Comparison of ENCODE assay signal across 23 cellular contexts in genomic region chr11:102234779-102235439, GRCh38.
DNase-seq lines count a peak whose midpoint lies in the region; ATAC-seq and TF ChIP-seq lines count a peak whose summit lies in the region.
"Had no signal": no experiment of that assay in that cellular context is flagged by ENCODE, and none has a peak within 500 bp of the region (broad histone marks: within the 10 kb centered on the region; RNA-seq: fewer than 3 reads in every experiment).

No MANE protein-coding gene starts in this region.

- 44% methylated on average over 7 of the region's 7 CpGs for WGBS in smooth muscle cell (ENCODE audit: low lambda C conversion rate)

- H3K9me3 ChIP-seq in adipocyte (ENCODE audit: control insufficient read depth, low read length) (no peaks in the 10 kb centered on the region), smooth muscle cell (replicated peaks; ENCODE audit: low read depth) (no peaks in the 10 kb centered on the region)

- H3K36me3 ChIP-seq in GM23338 (ENCODE audit: insufficient read depth), result no peaks in the 10 kb centered on the region; the same call in 1 of the 2 replicates
- peaks cover 28% of the 10 kb centered on the region for H3K36me3 ChIP-seq in adipocyte (ENCODE audit: control insufficient read depth, insufficient read depth, low read length, severe bottlenecking)
- H3K36me3 ChIP-seq in smooth muscle cell (ENCODE audit: low read depth), result peaks cover 4% of the 10 kb centered on the region

- peaks cover 23% of the 10 kb centered on the region; the same call in 2 of the 3 replicates for H3K4me1 Mint-ChIP-seq in GM23338
- H3K4me1 Mint-ChIP-seq: stimulated activated naive CD8-positive, alpha-beta T cell treated with anti-CD3 and anti-CD28 coated beads, Interleukin-15, amount 100 ng/mL, for 72 hours had no signal

- H3K79me2 ChIP-seq in GM23338 (replicated peaks; ENCODE audit: insufficient read depth) (no peaks in the 10 kb centered on the region), smooth muscle cell (ENCODE audit: low read depth) (no peaks in the 10 kb centered on the region)

- peak overlapping the region; percentile 84 for H3K27ac Mint-ChIP-seq in GM23338
- H3K27ac Mint-ChIP-seq: activated naive CD4-positive, alpha-beta T cell treated with anti-CD3 and anti-CD28 coated beads for 36 hours; stimulated activated naive CD8-positive, alpha-beta T cell treated with anti-CD3 and anti-CD28 coated beads, Interleukin-15, amount 100 ng/mL, for 72 hours had no signal

- H3K9ac ChIP-seq in adipocyte (ENCODE audit: low read length), result no peak overlapping the region
- H3K9ac ChIP-seq in smooth muscle cell (ENCODE audit: low read depth), result no peak overlapping the region

- H4K20me1 ChIP-seq in GM23338 (replicated peaks; ENCODE audit: insufficient read depth) (no peaks in the 10 kb centered on the region), smooth muscle cell (ENCODE audit: low read depth) (no peaks in the 10 kb centered on the region)

- H3K9me3 Mint-ChIP-seq in GM23338, result no peaks in the 10 kb centered on the region
- H3K9me3 Mint-ChIP-seq: activated naive CD4-positive, alpha-beta T cell treated with anti-CD3 and anti-CD28 coated beads for 36 hours; activated T-cell treated with anti-CD3 and anti-CD28 coated beads, Interleukin-2, amount 50 U/mL, for 4 hours; stimulated activated naive CD8-positive, alpha-beta T cell treated with anti-CD3 and anti-CD28 coated beads, Interleukin-15, amount 100 ng/mL, for 72 hours had no signal

- peaks cover 3% of the 10 kb centered on the region for H3K27me3 Mint-ChIP-seq in GM23338 (ENCODE audit: insufficient read depth, low read depth, poor library complexity)

- H3K4me1 ChIP-seq in GM23338 (ENCODE audit: insufficient read depth), result peaks cover 15% of the 10 kb centered on the region
- peaks cover 45% of the 10 kb centered on the region for H3K4me1 ChIP-seq in adipocyte (ENCODE audit: control insufficient read depth, insufficient read depth, low read length)
- H3K4me1 ChIP-seq in smooth muscle cell (ENCODE audit: low read depth), result peaks cover 10% of the 10 kb centered on the region

- H2AFZ ChIP-seq in GM23338 (no peak overlapping the region), smooth muscle cell (ENCODE audit: low read depth) (no peak overlapping the region)

- H3K4me2 ChIP-seq in GM23338, result peak overlapping the region; percentile 31
- H3K4me2 ChIP-seq in smooth muscle cell, result no peak overlapping the region

- peak; percentile 63 for ATAC-seq in GM23338
- ATAC-seq in HG02678 (IDR thresholded peaks at IDR 0.05; ENCODE audit: unreplicated experiment), result no peak
- ATAC-seq: activated T-cell treated with anti-CD3 and anti-CD28 coated beads, Interleukin-2, amount 50 U/mL, for 4 hours; HCT116; Panc1; stimulated activated naive CD8-positive, alpha-beta T cell treated with anti-CD3 and anti-CD28 coated beads, Interleukin-15, amount 100 ng/mL, for 72 hours had no signal

- H3K27ac ChIP-seq in GM23338 (ENCODE audit: low read depth), result peak overlapping the region; percentile 41
- H3K27ac ChIP-seq in smooth muscle cell (ENCODE audit: low read depth), result peak overlapping the region; percentile 23

- DNase-seq in GM23338 (ENCODE audit: low spot score), result peak; percentile 55
- peak; percentile 27 for DNase-seq in adipocyte (ENCODE audit: low read depth)
- peak; percentile 53 for DNase-seq in fibroblast of the aortic adventitia (ENCODE audit: low read depth)
- DNase-seq in smooth muscle cell (lab: John Stamatoyannopoulos, UW; ENCODE audit: unreplicated experiment), result no peak
- DNase-seq in NK-92 treated with Interleukin-12 subunit alpha and Interleukin-12 subunit beta, amount 100 ng/mL, for 24 hours (lab: John Stamatoyannopoulos, UW), result no peak
- no peak for DNase-seq in NCI-H2029 treated with DMSO at 0.1 percent for 48 hours (lab: John Stamatoyannopoulos, UW)
- DNase-seq: activated CD4-positive, alpha-beta T cell treated with anti-CD3 and anti-CD28 coated beads for 4 hours; activated naive CD4-positive, alpha-beta T cell treated with anti-CD3 and anti-CD28 coated beads for 36 hours; activated T-cell treated with anti-CD3 and anti-CD28 coated beads, Interleukin-2, amount 50 U/mL, for 4 hours; DMS 273 treated with DMSO at 0.1 percent for 48 hours; effector CD4-positive, alpha-beta T cell; GDM1; kidney; NCI-H1105 treated with DMSO at 0.1 percent for 48 hours; NCI-H2081 treated with DMSO at 0.1 percent for 48 hours; NCI-H446; occipital lobe; stimulated activated CD4-positive, alpha-beta T cell treated with anti-CD3 and anti-CD28 coated beads, Interleukin-12 subunit alpha, Interleukin-12 subunit beta, amount 100 ng/mL, for 4 hours; stimulated activated naive CD8-positive, alpha-beta T cell treated with anti-CD3 and anti-CD28 coated beads, Interleukin-15, amount 100 ng/mL, for 72 hours; trophoblast cell had no signal

- H3K27me3 ChIP-seq in GM23338 (ENCODE audit: insufficient read depth), result no peaks in the 10 kb centered on the region
- no peaks in the 10 kb centered on the region for H3K27me3 ChIP-seq in adipocyte (replicated peaks; ENCODE audit: control insufficient read depth, insufficient read depth, low read length)
- H3K27me3 ChIP-seq in smooth muscle cell (ENCODE audit: low read depth), result no peaks in the 10 kb centered on the region

- H3K4me3 ChIP-seq in GM23338, result no peak overlapping the region
- no peak overlapping the region for H3K4me3 ChIP-seq in adipocyte (ENCODE audit: low read length)
- H3K4me3 ChIP-seq in fibroblast of the aortic adventitia (ENCODE audit: low read depth, low read length), result no peak overlapping the region
- H3K4me3 ChIP-seq in smooth muscle cell, result no peak overlapping the region

- H3K36me3 Mint-ChIP-seq in GM23338 (ENCODE audit: low read depth), result peaks cover 14% of the 10 kb centered on the region

- TF ChIP-seq CTCF in GM23338 (conservative IDR thresholded peaks at IDR 0.05; ENCODE audit: low read depth in 2 of 2) (no peak), fibroblast of the aortic adventitia (IDR thresholded peaks at IDR 0.05; ENCODE audit: insufficient read depth, low read length) (no peak), smooth muscle cell (IDR thresholded peaks at IDR 0.05; ENCODE audit: borderline replicate concordance, insufficient read depth, poor library complexity, severe bottlenecking) (no peak)

- H3F3A ChIP-seq in GM23338 (replicated peaks; ENCODE audit: low read depth) (no peaks in the 10 kb centered on the region), smooth muscle cell (ENCODE audit: low read depth) (peaks cover 18% of the 10 kb centered on the region)

- no peaks in the 10 kb centered on the region for H3K9me2 ChIP-seq in GM23338 (ENCODE audit: insufficient read depth)

- no peak overlapping the region for H3K4me3 Mint-ChIP-seq in GM23338
- H3K4me3 Mint-ChIP-seq: activated naive CD4-positive, alpha-beta T cell treated with anti-CD3 and anti-CD28 coated beads for 36 hours; activated T-cell treated with anti-CD3 and anti-CD28 coated beads, Interleukin-2, amount 50 U/mL, for 4 hours; stimulated activated naive CD8-positive, alpha-beta T cell treated with anti-CD3 and anti-CD28 coated beads, Interleukin-15, amount 100 ng/mL, for 72 hours had no signal

TF ChIP-seq in GM23338, 12 proteins besides CTCF, POLR2A, EP300 and RAD21 (continues in another document):
- no peak for TF ChIP-seq CREB1 (CRISPR knock-in tag; IDR thresholded peaks at IDR 0.05; ENCODE audit: low read depth)

Comparison
In these comparisons a context has a peak if more than half of its experiments do, and no peak if none do; other contexts are left out.
1. DNase-seq: peak in GM23338 (single experiment), adipocyte (single experiment) and fibroblast of the aortic adventitia (single experiment); none in smooth muscle cell (single experiment), NK-92 treated with Interleukin-12 subunit alpha and Interleukin-12 subunit beta, amount 100 ng/mL, for 24 hours (single experiment) and NCI-H2029 treated with DMSO at 0.1 percent for 48 hours (single experiment).